16 cellular contexts compared by ENCODE assay signal in the genomic region with DNA sequence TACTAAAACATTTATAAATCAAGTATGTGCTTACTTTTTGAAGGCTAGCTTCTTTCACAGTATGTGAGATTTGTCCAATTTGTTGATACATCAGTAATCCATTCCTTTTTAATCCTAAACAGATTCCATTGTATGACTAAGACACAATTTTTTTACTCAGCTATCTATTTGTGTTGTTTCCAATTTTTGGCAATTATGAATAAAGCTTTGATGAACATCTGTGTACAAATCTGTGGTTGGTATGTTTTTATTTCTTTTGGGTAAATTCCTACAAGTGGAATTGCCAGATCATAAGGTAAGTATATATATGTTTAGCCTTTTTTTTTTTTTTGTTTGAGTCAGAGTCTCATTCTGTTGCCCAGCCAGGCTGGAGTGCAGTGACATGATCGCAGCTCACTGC. TPM values are rescaled to one million over a fixed set of nuclear protein-coding genes. Genes with fewer than 3 reads are reported as not detected.
A peak's percentile ranks its signal among the peaks of the same experiment; 100 is the strongest.
DNase-seq lines count a peak whose midpoint lies in the region; ATAC-seq and TF ChIP-seq lines count a peak whose summit lies in the region.
"Had no signal": no experiment of that assay in that cellular context is flagged by ENCODE, and none has a peak within 500 bp of the region (broad histone marks: within the 10 kb centered on the region; RNA-seq: fewer than 3 reads in every experiment).

No MANE protein-coding gene starts in this region.

- H3K9me3 Mint-ChIP-seq in stimulated activated naive CD8-positive, alpha-beta T cell treated with anti-CD3 and anti-CD28 coated beads, Interleukin-15, amount 100 ng/mL, for 72 hours, result no peaks in the 10 kb centered on the region

- peaks cover 32% of the 10 kb centered on the region for H3K27me3 Mint-ChIP-seq in stimulated activated naive CD8-positive, alpha-beta T cell treated with anti-CD3 and anti-CD28 coated beads, Interleukin-15, amount 100 ng/mL, for 72 hours

- no peak for ATAC-seq in stimulated activated naive CD8-positive, alpha-beta T cell treated with anti-CD3 and anti-CD28 coated beads, Interleukin-15, amount 100 ng/mL, for 72 hours
- ATAC-seq in Right ventricle myocardium inferior, result no peak
- ATAC-seq: K562 had no signal

- intact Hi-C loops in Right ventricle myocardium inferior (cut with DNase I), result no loop called here

- peak; percentile 11 for DNase-seq in ELR (ENCODE audit: low read depth)
- peak; percentile 7 for DNase-seq in M059J (ENCODE audit: low read depth)
- DNase-seq in fibroblast of mammary gland (ENCODE audit: low read depth), result peak; percentile 45
- DNase-seq in activated naive CD4-positive, alpha-beta T cell treated with anti-CD3 and anti-CD28 coated beads, Interleukin-2, amount 50 U/mL, for 16 hours, result no peak
- DNase-seq in stimulated activated naive CD8-positive, alpha-beta T cell treated with anti-CD3 and anti-CD28 coated beads, Interleukin-15, amount 100 ng/mL, for 72 hours, result no peak
- DNase-seq in Right ventricle myocardium inferior (ENCODE audit: missing footprints), result no peak
- DNase-seq in dermis blood vessel endothelial cell, result no peak
- DNase-seq: BE2C; C1 segment of cervical spinal cord; CD4-positive, CD25-positive, alpha-beta regulatory T cell; CD8-positive, alpha-beta memory T cell; COR-L47; DMS 273 treated with DMSO at 0.1 percent for 48 hours; GF-D8; H9 had no signal

- H3K4me3 Mint-ChIP-seq in stimulated activated naive CD8-positive, alpha-beta T cell treated with anti-CD3 and anti-CD28 coated beads, Interleukin-15, amount 100 ng/mL, for 72 hours, result no peak overlapping the region
- H3K4me3 Mint-ChIP-seq: CD4-positive, CD25-positive, alpha-beta regulatory T cell; CD8-positive, alpha-beta memory T cell; H9 had no signal

- TF ChIP-seq CTCF in fibroblast of mammary gland (conservative IDR thresholded peaks at IDR 0.05; ENCODE audit: control insufficient read depth, insufficient read depth, low read depth, low read length), result no peak

- no peak overlapping the region for H3K27ac Mint-ChIP-seq in stimulated activated naive CD8-positive, alpha-beta T cell treated with anti-CD3 and anti-CD28 coated beads, Interleukin-15, amount 100 ng/mL, for 72 hours
- H3K27ac Mint-ChIP-seq: CD4-positive, CD25-positive, alpha-beta regulatory T cell; CD8-positive, alpha-beta memory T cell; H9 had no signal

- no peaks in the 10 kb centered on the region for H3K4me1 Mint-ChIP-seq in stimulated activated naive CD8-positive, alpha-beta T cell treated with anti-CD3 and anti-CD28 coated beads, Interleukin-15, amount 100 ng/mL, for 72 hours
- H3K4me1 Mint-ChIP-seq: CD4-positive, CD25-positive, alpha-beta regulatory T cell; CD8-positive, alpha-beta memory T cell; H9 had no signal

- H3K4me3 ChIP-seq in fibroblast of mammary gland (ENCODE audit: control insufficient read depth, low read depth, low read length), result no peak overlapping the region
- H3K4me3 ChIP-seq: K562 had no signal

RNA-seq across cellular contexts. Expression of a gene that starts 56.2 kb away (rescaled TPM):
- total RNA-seq in M059J (2014; rRNA removed; shearing (Covaris generic)), result 54.4 and 58.0 TPM in 2 replicates
- total RNA-seq in Right ventricle myocardium inferior (0.41 TPM), dermis blood vessel endothelial cell (8.2 and 35.9 TPM in 2 replicates)
- total RNA-seq: CD8-positive, alpha-beta memory T cell had no signal

Comparison
In these comparisons a context has a peak if more than half of its experiments do, and no peak if none do; other contexts are left out.
1. DNase-seq: peak in ELR (single experiment), M059J (single experiment) and fibroblast of mammary gland (single experiment); none in activated naive CD4-positive, alpha-beta T cell treated with anti-CD3 and anti-CD28 coated beads, Interleukin-2, amount 50 U/mL, for 16 hours (single experiment), stimulated activated naive CD8-positive, alpha-beta T cell treated with anti-CD3 and anti-CD28 coated beads, Interleukin-15, amount 100 ng/mL, for 72 hours (0 of 2), Right ventricle myocardium inferior (single experiment) and dermis blood vessel endothelial cell (single experiment).